25 cellular contexts compared by ENCODE assay signal in the genomic region with DNA sequence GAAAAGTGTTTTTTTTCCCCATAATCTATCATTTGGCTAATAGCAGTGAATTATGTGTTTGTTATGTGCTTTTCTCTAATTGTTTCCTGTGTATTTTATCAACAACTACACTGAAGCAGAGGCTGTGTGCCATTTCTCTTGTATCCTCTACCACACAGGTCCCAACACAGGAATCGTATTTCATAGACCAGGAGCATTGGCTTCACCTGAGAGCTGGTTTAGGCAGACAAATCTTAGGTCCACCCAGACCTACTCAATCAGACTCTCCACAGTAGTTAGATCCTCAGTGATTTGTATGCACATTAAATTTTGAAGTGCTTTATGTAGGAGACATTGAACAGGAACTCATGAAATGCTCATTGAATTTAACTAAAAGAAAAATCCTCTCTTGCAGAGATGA.
"Had no signal": no experiment of that assay in that cellular context is flagged by ENCODE, and none has a peak within 500 bp of the region (broad histone marks: within the 10 kb centered on the region; RNA-seq: fewer than 3 reads in every experiment).

No MANE protein-coding gene starts in this region.

- ATAC-seq: effector memory CD8-positive, alpha-beta T cell; natural killer cell; pancreas; stimulated activated naive CD8-positive, alpha-beta T cell treated with anti-CD3 and anti-CD28 coated beads, Interleukin-15, Interleukin-2, amounts not matched to agents 100 U/mL and 50 U/mL, for 24 hours; upper lobe of right lung had no signal

- H3K36me3 ChIP-seq: breast epithelium, colonic mucosa, esophagus muscularis mucosa, left ventricle myocardium inferior, neutrophil, pancreas, thyroid gland, upper lobe of right lung had no signal

- H3K4me1 ChIP-seq: breast epithelium, colonic mucosa, pancreas, upper lobe of right lung had no signal

- H3K4me3 ChIP-seq: breast epithelium, colonic mucosa, dorsolateral prefrontal cortex, esophagus muscularis mucosa, hepatocyte, left ventricle myocardium inferior, pancreas, thyroid gland, upper lobe of right lung had no signal

- H2AFZ ChIP-seq: hepatocyte had no signal

- H3K4me2 ChIP-seq: hepatocyte had no signal

- H3K27ac ChIP-seq: breast epithelium, colonic mucosa, esophagus muscularis mucosa, hepatocyte, left ventricle myocardium inferior, neutrophil, pancreas, thyroid gland, upper lobe of right lung had no signal

- H3K27me3 ChIP-seq: breast epithelium, colonic mucosa, esophagus muscularis mucosa, neutrophil, pancreas, thyroid gland, upper lobe of right lung had no signal

- H3K79me2 ChIP-seq: hepatocyte had no signal

- H3K9me3 ChIP-seq: breast epithelium, colonic mucosa, esophagus muscularis mucosa, left ventricle myocardium inferior, neutrophil, pancreas, thyroid gland, upper lobe of right lung had no signal

- DNase-seq: activated CD4-positive, alpha-beta T cell treated with anti-CD3 and anti-CD28 coated beads for 4 hours; activated CD4-positive, alpha-beta T cell treated with anti-CD3 and anti-CD28 coated beads, Interleukin-2, amount 50 U/mL, for 48 hours; activated CD4-positive, CD25-positive, alpha-beta regulatory T cell; activated naive CD4-positive, alpha-beta T cell treated with Interleukin-2 at 50 U/mL for 16 hours; activated naive CD8-positive, alpha-beta T cell treated with anti-CD3 and anti-CD28 coated beads for 36 hours; activated T-cell treated with anti-CD3 and anti-CD28 coated beads, Interleukin-2, amount 50 U/mL, for 48 hours; colonic mucosa; dorsolateral prefrontal cortex; effector memory CD8-positive, alpha-beta T cell; glutamatergic neuron; kidney glomerular epithelial cell; left ventricle myocardium inferior; mammary epithelial cell; natural killer cell; pancreas; right cardiac atrium; stimulated activated CD4-positive, alpha-beta T cell treated with anti-CD3 and anti-CD28 coated beads, Interleukin-12 subunit alpha, Interleukin-12 subunit beta, amount 100 ng/mL, for 4 hours; stimulated activated CD4-positive, alpha-beta T cell treated with anti-CD3 and anti-CD28 coated beads, Interleukin-4, amount 100 ng/mL, for 4 hours; stimulated activated naive CD8-positive, alpha-beta T cell treated with anti-CD3 and anti-CD28 coated beads, Interleukin-15, Interleukin-2, amounts not matched to agents 100 U/mL and 50 U/mL, for 24 hours; thyroid gland; upper lobe of right lung had no signal
